Comparison of ENCODE assay signal across 8 cellular contexts in the genomic region with DNA sequence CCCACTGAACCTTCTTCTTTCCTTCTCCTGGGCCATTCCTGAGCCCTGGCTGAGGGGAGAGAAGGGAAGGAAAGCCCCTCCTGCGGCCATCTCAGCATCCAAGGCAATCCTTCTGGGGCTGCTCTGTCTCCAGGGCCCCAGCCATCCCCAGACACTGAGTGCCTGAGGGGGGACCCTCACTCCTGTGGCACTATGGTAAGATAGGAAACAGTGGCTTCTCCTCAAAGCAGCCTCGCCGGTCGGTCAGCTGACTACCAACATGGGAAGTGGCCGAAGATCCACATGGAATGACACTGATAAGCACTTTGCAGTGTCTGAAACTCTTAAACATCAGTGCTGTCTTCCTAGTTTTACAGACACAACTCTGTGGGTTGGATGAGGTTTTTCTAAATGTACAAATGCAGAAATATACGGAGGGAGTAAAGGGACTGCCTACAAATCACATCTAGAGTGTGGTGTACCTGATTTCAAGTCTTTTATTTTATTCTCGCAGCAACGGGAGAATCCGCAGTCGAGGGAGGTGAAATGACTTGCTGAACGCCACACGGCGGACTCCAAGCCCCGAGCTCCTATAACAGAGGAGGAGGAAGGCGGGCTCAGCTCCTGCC. TPM values are rescaled to one million over a fixed set of nuclear protein-coding genes. Genes with fewer than 3 reads are reported as not detected.
A peak's percentile ranks its signal among the peaks of the same experiment; 100 is the strongest.
DNase-seq lines count a peak whose midpoint lies in the region; ATAC-seq lines count a peak whose summit lies in the region.

No MANE protein-coding gene starts in this region.

- H3K27ac Mint-ChIP-seq in CD4-positive, alpha-beta memory T cell: peak overlapping the region in 6 of 7 donors; percentile 42 to 79 (median 57)
- peak overlapping the region; percentile 71 for H3K27ac Mint-ChIP-seq in dendritic cell treated with granulocyte-macrophage colony-stimulating factor and Interleukin-4, amounts not matched to agents 40 ng/mL and 50 ng/mL, for 4 days

- H3K4me3 ChIP-seq in CD4-positive, alpha-beta memory T cell (ENCODE audit: low read length in 2 of 2): peak overlapping the region; percentile 27 to 55
- H3K4me3 ChIP-seq in MG63: peak overlapping the region; percentile 49
- H3K4me3 ChIP-seq in neuron (ENCODE audit: low read length): peak overlapping the region; percentile 71

- H3K36me3 ChIP-seq in CD4-positive, alpha-beta memory T cell (ENCODE audit: insufficient read depth, low read length): no peaks in the 10 kb centered on the region
- H3K36me3 ChIP-seq in MG63 (no peaks in the 10 kb centered on the region), neuron (ENCODE audit: insufficient read depth, low read length) (no peaks in the 10 kb centered on the region)

- POLR2A ChIA-PET in CD4-positive, alpha-beta memory T cell (lab: Charles Lee; ENCODE audit: partially characterized antibody): interaction anchor here (1.0 to 1.9 kb wide), 5 partner anchors 9 to 27 kb away, joined by 3 to 10 read pairs (median 4); no protein-coding TSS in a partner anchor

- H2AFZ ChIP-seq in neuron (ENCODE audit: low read depth, low read length): peak overlapping the region; percentile 100

- H3K27me3 Mint-ChIP-seq in CD4-positive, alpha-beta memory T cell: peaks cover 9 to 13% of the 10 kb centered on the region in 2 donors
- peaks cover 74% of the 10 kb centered on the region for H3K27me3 Mint-ChIP-seq in dendritic cell treated with granulocyte-macrophage colony-stimulating factor and Interleukin-4, amounts not matched to agents 40 ng/mL and 50 ng/mL, for 4 days

- ATAC-seq in HG03045 (IDR thresholded peaks at IDR 0.05; ENCODE audit: unreplicated experiment): no peak

- no peak for DNase-seq in CD4-positive, alpha-beta memory T cell
- DNase-seq in MG63 (no peak), H4 (ENCODE audit: low spot score) (no peak), NCI-H2029 treated with DMSO at 0.1 percent for 48 hours (lab: John Stamatoyannopoulos, UW) (no peak)
- DNase-seq in stimulated activated CD4-positive, alpha-beta T cell treated with anti-CD3 and anti-CD28 coated beads, Interleukin-4, amount 100 ng/mL, for 24 hours: no peak

- H3K27ac ChIP-seq in CD4-positive, alpha-beta memory T cell (ENCODE audit: low read depth, low read length): no peak overlapping the region

- no peaks in the 10 kb centered on the region for H3K9me3 ChIP-seq in CD4-positive, alpha-beta memory T cell (ENCODE audit: control insufficient read depth in 1 of 2, low read length in 2 of 2)
- H3K9me3 ChIP-seq in MG63 (no peaks in the 10 kb centered on the region), neuron (ENCODE audit: low read length) (no peaks in the 10 kb centered on the region)

- peaks cover 0 to 2% of the 10 kb centered on the region in 2 donors for H3K36me3 Mint-ChIP-seq in CD4-positive, alpha-beta memory T cell
- H3K36me3 Mint-ChIP-seq in dendritic cell treated with granulocyte-macrophage colony-stimulating factor and Interleukin-4, amounts not matched to agents 40 ng/mL and 50 ng/mL, for 4 days (ENCODE audit: low read depth): no peaks in the 10 kb centered on the region

- peaks cover 19% of the 10 kb centered on the region for H3K27me3 ChIP-seq in CD4-positive, alpha-beta memory T cell (ENCODE audit: insufficient read depth, low read length)
- H3K27me3 ChIP-seq in MG63: no peaks in the 10 kb centered on the region
- H3K27me3 ChIP-seq in neuron (ENCODE audit: insufficient read depth, low read length): peaks cover 32% of the 10 kb centered on the region

- peaks cover 39% of the 10 kb centered on the region for H3K4me1 ChIP-seq in CD4-positive, alpha-beta memory T cell (ENCODE audit: insufficient read depth, low read length)
- peaks cover 23% of the 10 kb centered on the region for H3K4me1 ChIP-seq in neuron (ENCODE audit: insufficient read depth, low read length)

- CTCF ChIA-PET in CD4-positive, alpha-beta memory T cell (lab: Charles Lee; ENCODE audit: partially characterized antibody): interaction anchor here (1.5 to 2.2 kb wide), 2 partner anchors 14 to 27 kb away, joined by 6 to 7 read pairs; no protein-coding TSS in a partner anchor

- no peaks in the 10 kb centered on the region for H3K9me3 Mint-ChIP-seq in CD4-positive, alpha-beta memory T cell
- no peaks in the 10 kb centered on the region for H3K9me3 Mint-ChIP-seq in dendritic cell treated with granulocyte-macrophage colony-stimulating factor and Interleukin-4, amounts not matched to agents 40 ng/mL and 50 ng/mL, for 4 days

- H3K4me3 Mint-ChIP-seq in CD4-positive, alpha-beta memory T cell: peak overlapping the region; percentile 79 to 91 (median 87)
- peak overlapping the region; percentile 82 for H3K4me3 Mint-ChIP-seq in dendritic cell treated with granulocyte-macrophage colony-stimulating factor and Interleukin-4, amounts not matched to agents 40 ng/mL and 50 ng/mL, for 4 days

- peaks cover 11 to 27% (median 18%) of the 10 kb centered on the region in 4 donors for H3K4me1 Mint-ChIP-seq in CD4-positive, alpha-beta memory T cell
- peaks cover 26% of the 10 kb centered on the region for H3K4me1 Mint-ChIP-seq in dendritic cell treated with granulocyte-macrophage colony-stimulating factor and Interleukin-4, amounts not matched to agents 40 ng/mL and 50 ng/mL, for 4 days (ENCODE audit: low read depth)

- intact Hi-C loops in CD4-positive, alpha-beta memory T cell (cut with micrococcal nuclease): loop anchor here (1.0 kb wide), 1 partner anchor 10 kb away; no protein-coding TSS in a partner anchor
- intact Hi-C loops in dendritic cell treated with granulocyte-macrophage colony-stimulating factor and Interleukin-4, amounts not matched to agents 40 ng/mL and 50 ng/mL, for 4 days (cut with micrococcal nuclease): no loop called here

RNA-seq across cellular contexts. Expression of a gene that starts 1.0 kb away (rescaled TPM):
- under 1 TPM in 1 of 2 experiments, not detected in 1; 0.36 TPM for total RNA-seq in CD4-positive, alpha-beta memory T cell
- polyA plus RNA-seq in CD4-positive, alpha-beta memory T cell: under 1 TPM; 0.23 to 0.46 TPM
- total RNA-seq in MG63 (2014; rRNA removed; shearing (Covaris generic); ENCODE audit: low replicate concordance): 1.4 and 1.6 TPM in 2 replicates
- total RNA-seq in H4 (2014; rRNA removed; shearing (Covaris generic)): 1.1 and 4.1 TPM in 2 replicates

RNA-seq across cellular contexts. Expression of a gene that starts 20.9 kb away (rescaled TPM):
- 1 to 10 TPM; 3.7 to 3.8 TPM for total RNA-seq in CD4-positive, alpha-beta memory T cell
- polyA plus RNA-seq in CD4-positive, alpha-beta memory T cell: 1 to 10 TPM; 1.9 to 5.1 TPM
- not detected in 2 replicates for total RNA-seq in MG63 (2014; rRNA removed; shearing (Covaris generic); ENCODE audit: low replicate concordance)
- 0.21 and 0.37 TPM in 2 replicates for total RNA-seq in H4 (2014; rRNA removed; shearing (Covaris generic))

RNA-seq across cellular contexts. Expression of a gene that starts 51.4 kb away (rescaled TPM):
- total RNA-seq in CD4-positive, alpha-beta memory T cell: 10 to 100 TPM; 50.6 to 52.2 TPM
- polyA plus RNA-seq in CD4-positive, alpha-beta memory T cell: 10 to 100 TPM in 1 of 2 donors, 1 to 10 TPM in 1; 5.5 to 18.2 TPM
- total RNA-seq in MG63 (2014; rRNA removed; shearing (Covaris generic); ENCODE audit: low replicate concordance): 6.2 and 7.9 TPM in 2 replicates
- 14.4 TPM in 2 replicates for total RNA-seq in H4 (2014; rRNA removed; shearing (Covaris generic))
